Comparison of ENCODE assay signal across 24 cellular contexts in genomic region chr17:10797848-10798328, GRCh38. TPM values are rescaled to one million over a fixed set of nuclear protein-coding genes. Genes with fewer than 3 reads are reported as not detected.
DNase-seq lines count a peak whose midpoint lies in the region; ATAC-seq and TF ChIP-seq lines count a peak whose summit lies in the region.
"Had no signal": no experiment of that assay in that cellular context is flagged by ENCODE, and none has a peak within 500 bp of the region (broad histone marks: within the 10 kb centered on the region; RNA-seq: fewer than 3 reads in every experiment).

No MANE protein-coding gene starts in this region.

- no peak for DNase-seq in epithelial cell of prostate (ENCODE audit: low read depth, low spot score)
- no peak for DNase-seq in mesenchymal stem cell
- DNase-seq in thyroid gland: peak in 1 of 2 donors; percentile 4
- no peak for DNase-seq in SW480 (ENCODE audit: low spot score)
- DNase-seq: activated effector memory CD4-positive, alpha-beta T cell treated with Interleukin-2 at 50 U/mL for 16 hours; BE2C; glutamatergic neuron; GM23248; IMR-90; MM.1S; NCI-H1694 treated with DMSO at 0.1 percent for 48 hours; NCI-H510A; SHP77 treated with DMSO at 0.1 percent for 48 hours; stimulated activated CD4-positive, alpha-beta T cell treated with anti-CD3 and anti-CD28 coated beads, Interleukin-4, amount 100 ng/mL, for 24 hours had no signal

- H3K4me3 ChIP-seq in mesenchymal stem cell (ENCODE audit: insufficient read depth in 1 of 2, low read depth in 1 of 2, low read length in 2 of 2) (peak overlapping the region in 1 of 2 experiments; percentile 49), thyroid gland (replicated peaks in 1 of 3) (no peak overlapping the region)
- H3K4me3 ChIP-seq: coronary artery, GM23248 had no signal

- no peak overlapping the region for H3K4me2 ChIP-seq in mesenchymal stem cell (ENCODE audit: low read length, poor library complexity, severe bottlenecking)

- no peak overlapping the region for H4K8ac ChIP-seq in mesenchymal stem cell (ENCODE audit: low read length)

- TF ChIP-seq POLR2A in thyroid gland (IDR thresholded peaks at IDR 0.05): no peak

- no peak overlapping the region for H3K18ac ChIP-seq in mesenchymal stem cell (ENCODE audit: low read depth in 1 of 2, low read length in 2 of 2)

- intact Hi-C loops in thyroid gland (cut with DNase I): no loop called here

- H3K27ac ChIP-seq in VCaP (peak overlapping the region; percentile 72), epithelial cell of prostate (peak overlapping the region; percentile 98), mesenchymal stem cell (ENCODE audit: low read length, poor library complexity, severe bottlenecking) (no peak overlapping the region), thyroid gland (peak overlapping the region in 2 of 3 donors; percentile 61 to 64)
- H3K27ac ChIP-seq: coronary artery, GM23248 had no signal

- H3K36me3 ChIP-seq in mesenchymal stem cell (ENCODE audit: control insufficient read depth in 1 of 2, insufficient read depth in 2 of 2, low read depth in 1 of 2, low read length in 2 of 2): no peaks in the 10 kb centered on the region
- H3K36me3 ChIP-seq in thyroid gland: no peaks in the 10 kb centered on the region
- H3K36me3 ChIP-seq: BE2C had no signal

- no peak overlapping the region for H2BK120ac ChIP-seq in mesenchymal stem cell (ENCODE audit: low read depth, low read length)

- H2AFZ ChIP-seq in mesenchymal stem cell (ENCODE audit: low read depth, low read length): no peak overlapping the region
- H2AFZ ChIP-seq: GM23248 had no signal

- H3K27me3 ChIP-seq in mesenchymal stem cell (ENCODE audit: control insufficient read depth in 1 of 2, insufficient read depth in 1 of 2, low read length in 2 of 2) (peaks cover 0 to 3% of the 10 kb centered on the region in 2 experiments), thyroid gland (no peaks in the 10 kb centered on the region)
- H3K27me3 ChIP-seq: BE2C had no signal

- no peaks in the 10 kb centered on the region for H3K9me3 ChIP-seq in mesenchymal stem cell (ENCODE audit: control insufficient read depth, low read length)
- H3K9me3 ChIP-seq in thyroid gland: no peaks in the 10 kb centered on the region
- H3K9me3 ChIP-seq: BE2C had no signal

- H3K23ac ChIP-seq in mesenchymal stem cell (ENCODE audit: low read length in 2 of 2): no peak overlapping the region

- no peaks in the 10 kb centered on the region for H3K4me1 ChIP-seq in mesenchymal stem cell (ENCODE audit: control insufficient read depth, insufficient read depth, low read depth, low read length)
- H3K4me1 ChIP-seq in thyroid gland: peaks cover 22 to 39% of the 10 kb centered on the region in 2 donors
- H3K4me1 ChIP-seq: BE2C had no signal

- 43% methylated on average over 5 of the region's 5 CpGs for WGBS in mesenchymal stem cell
- 30 to 36% methylated on average over 5 of the region's 5 CpGs for WGBS in thyroid gland, 2 donors

- ATAC-seq in HG02840 (IDR thresholded peaks at IDR 0.05; ENCODE audit: low FRiP score, unreplicated experiment) (no peak), GM21515 (IDR thresholded peaks at IDR 0.05; ENCODE audit: unreplicated experiment) (no peak)
- ATAC-seq: activated CD4-positive, CD25-positive, alpha-beta regulatory T cell treated with anti-CD3 and anti-CD28 coated beads, Interleukin-2, amount 50 U/mL, for 24 hours had no signal

- H4K91ac ChIP-seq in mesenchymal stem cell (ENCODE audit: low read length): no peak overlapping the region

- no peaks in the 10 kb centered on the region for H3K79me1 ChIP-seq in mesenchymal stem cell (replicated peaks; ENCODE audit: low read length, poor library complexity, severe bottlenecking)

- no peak overlapping the region for H2BK12ac ChIP-seq in mesenchymal stem cell (ENCODE audit: low read length in 2 of 2)

- H3K4ac ChIP-seq in mesenchymal stem cell (ENCODE audit: low read depth in 1 of 2, low read length in 2 of 2): no peak overlapping the region

- H2AK5ac ChIP-seq in mesenchymal stem cell (ENCODE audit: low read length, severe bottlenecking): no peak overlapping the region

- TF ChIP-seq CTCF in VCaP (conservative IDR thresholded peaks at IDR 0.05) (no peak), thyroid gland (IDR thresholded peaks at IDR 0.05) (no peak)

- H3K9ac ChIP-seq in mesenchymal stem cell (ENCODE audit: low read length): peak overlapping the region; percentile 14
- H3K9ac ChIP-seq: GM23248 had no signal

- H2BK15ac ChIP-seq in mesenchymal stem cell (ENCODE audit: low read depth, poor library complexity, severe bottlenecking): no peak overlapping the region

- H2BK5ac ChIP-seq in mesenchymal stem cell (ENCODE audit: low read depth, low read length, poor library complexity, severe bottlenecking): no peak overlapping the region

- no peak overlapping the region for H3K14ac ChIP-seq in mesenchymal stem cell (ENCODE audit: low read length in 2 of 2)

RNA-seq across cellular contexts. Expression of gene TMEM238L, which starts 6.0 kb away (rescaled TPM):
- not detected for polyA plus RNA-seq in mesenchymal stem cell (2013, experiment 1 of 2)
- polyA plus RNA-seq in mesenchymal stem cell (2013, experiment 2 of 2): not detected
- total RNA-seq in thyroid gland: not detected
- total RNA-seq: activated CD8-positive, alpha-beta memory T cell treated with anti-CD3 and anti-CD28 coated beads for 36 hours; epithelial cell of proximal tubule; GM23248; IMR-90; osteoblast; skeletal muscle tissue; temporal lobe had no signal
- polyA plus RNA-seq: GM23248, IMR-90 had no signal

RNA-seq across cellular contexts. Expression of gene PIRT, which starts 40.0 kb away (rescaled TPM):
- not detected for polyA plus RNA-seq in mesenchymal stem cell (2013, experiment 1 of 2)
- not detected for polyA plus RNA-seq in mesenchymal stem cell (2013, experiment 2 of 2)
- not detected for total RNA-seq in thyroid gland
- total RNA-seq: activated CD8-positive, alpha-beta memory T cell treated with anti-CD3 and anti-CD28 coated beads for 36 hours; epithelial cell of proximal tubule; GM23248; IMR-90; osteoblast; skeletal muscle tissue had no signal
- polyA plus RNA-seq: GM23248, IMR-90 had no signal
